In genomic region chr5:109310315-109310714, GRCh38 we compare ENCODE assay signal across 28 cellular contexts.
"Had no signal": no experiment of that assay in that cellular context is flagged by ENCODE, and none has a peak within 500 bp of the region (broad histone marks: within the 10 kb centered on the region; RNA-seq: fewer than 3 reads in every experiment).

No MANE protein-coding gene starts in this region.

- H3K27me3 ChIP-seq: hepatocyte, left lung, neural progenitor cell, neutrophil, right atrium auricular region, right lobe of liver, tibial nerve, uterus had no signal

- H3K9me3 Mint-ChIP-seq: natural killer cell; nephron progenitor cell; neural progenitor cell; stimulated activated memory B cell treated with anti-CD40 and anti-IgM and Interleukin-4, amounts not matched to agents 10 μg/mL and 1 μg/mL and 100 μg/mL, for 72 hours; stimulated activated naive CD8-positive, alpha-beta T cell treated with anti-CD3 and anti-CD28 coated beads, Interleukin-15, amount 100 ng/mL, for 72 hours had no signal

- H3K27ac ChIP-seq: hepatocyte, left lung, lower lobe of right lung, neural progenitor cell, neutrophil, parathyroid adenoma, right atrium auricular region, right lobe of liver, tibial nerve, uterus had no signal

- H3K27ac Mint-ChIP-seq: natural killer cell; nephron progenitor cell; neural progenitor cell; stimulated activated memory B cell treated with anti-CD40 and anti-IgM and Interleukin-4, amounts not matched to agents 10 μg/mL and 1 μg/mL and 100 μg/mL, for 72 hours; stimulated activated naive CD8-positive, alpha-beta T cell treated with anti-CD3 and anti-CD28 coated beads, Interleukin-15, amount 100 ng/mL, for 72 hours; type B pancreatic cell had no signal

- H3K36me3 ChIP-seq: left lung, lower lobe of right lung, neural progenitor cell, neutrophil, right atrium auricular region, right lobe of liver, tibial nerve, uterus had no signal

- H3K4me3 ChIP-seq: hepatocyte, left lung, lower lobe of right lung, neural progenitor cell, right atrium auricular region, right lobe of liver, smooth muscle cell, tibial nerve, uterus had no signal

- H3K27me3 Mint-ChIP-seq: naive B cell; stimulated activated memory B cell treated with anti-CD40 and anti-IgM and Interleukin-4, amounts not matched to agents 10 μg/mL and 1 μg/mL and 100 μg/mL, for 72 hours; stimulated activated naive CD8-positive, alpha-beta T cell treated with anti-CD3 and anti-CD28 coated beads, Interleukin-15, amount 100 ng/mL, for 72 hours; type B pancreatic cell had no signal

- H3K4me3 Mint-ChIP-seq: naive B cell; natural killer cell; nephron progenitor cell; neural progenitor cell; stimulated activated memory B cell treated with anti-CD40 and anti-IgM and Interleukin-4, amounts not matched to agents 10 μg/mL and 1 μg/mL and 100 μg/mL, for 72 hours; stimulated activated naive CD8-positive, alpha-beta T cell treated with anti-CD3 and anti-CD28 coated beads, Interleukin-15, amount 100 ng/mL, for 72 hours; type B pancreatic cell had no signal

- H3K4me1 Mint-ChIP-seq: naive B cell; natural killer cell; stimulated activated memory B cell treated with anti-CD40 and anti-IgM and Interleukin-4, amounts not matched to agents 10 μg/mL and 1 μg/mL and 100 μg/mL, for 72 hours; stimulated activated naive CD8-positive, alpha-beta T cell treated with anti-CD3 and anti-CD28 coated beads, Interleukin-15, amount 100 ng/mL, for 72 hours had no signal

- H3K36me3 Mint-ChIP-seq: naive B cell; natural killer cell; neural progenitor cell; stimulated activated memory B cell treated with anti-CD40 and anti-IgM and Interleukin-4, amounts not matched to agents 10 μg/mL and 1 μg/mL and 100 μg/mL, for 72 hours; type B pancreatic cell had no signal

- H3K9me3 ChIP-seq: left lung, lower lobe of right lung, neutrophil, right atrium auricular region, right lobe of liver, tibial nerve, uterus had no signal

- ATAC-seq: left cardiac atrium; left lung; lower lobe of right lung; natural killer cell; right lobe of liver; stimulated activated memory B cell treated with anti-CD40 and anti-IgM and Interleukin-4, amounts not matched to agents 10 μg/mL and 1 μg/mL and 100 μg/mL, for 72 hours; stimulated activated naive CD8-positive, alpha-beta T cell treated with anti-CD3 and anti-CD28 coated beads, Interleukin-15, amount 100 ng/mL, for 72 hours had no signal

- H3K4me1 ChIP-seq: left lung, lower lobe of right lung, parathyroid adenoma, right atrium auricular region, right lobe of liver, tibial nerve, uterus had no signal

- DNase-seq: kidney glomerular epithelial cell; left cardiac atrium; left lung; lower lobe of right lung; mammary epithelial cell; mesenchymal stem cell; naive B cell; natural killer cell; nephron progenitor cell; occipital lobe; right lobe of liver; stimulated activated CD4-positive, alpha-beta T cell treated with anti-CD3 and anti-CD28 coated beads, Interleukin-1b, Interleukin-23, amount 100 ng/mL, for 48 hours; stimulated activated CD4-positive, alpha-beta T cell treated with anti-CD3 and anti-CD28 coated beads, Interleukin-2, amount 100 ng/mL, for 48 hours; stimulated activated CD4-positive, alpha-beta T cell treated with anti-CD3 and anti-CD28 coated beads, Interleukin-4, amount 100 ng/mL, for 4 hours; stimulated activated CD8-positive, alpha-beta memory T cell treated with anti-CD3 and anti-CD28 coated beads, Interleukin-4, amount 100 ng/mL, for 48 hours; stimulated activated naive CD4-positive, alpha-beta T cell treated with Interleukin-2 at 50 U/mL for 16 hours; stimulated activated naive CD8-positive, alpha-beta T cell treated with anti-CD3 and anti-CD28 coated beads, Interleukin-15, amount 100 ng/mL, for 72 hours; substantia nigra; uterus had no signal
